8 cellular contexts compared by ENCODE assay signal in the genomic region with DNA sequence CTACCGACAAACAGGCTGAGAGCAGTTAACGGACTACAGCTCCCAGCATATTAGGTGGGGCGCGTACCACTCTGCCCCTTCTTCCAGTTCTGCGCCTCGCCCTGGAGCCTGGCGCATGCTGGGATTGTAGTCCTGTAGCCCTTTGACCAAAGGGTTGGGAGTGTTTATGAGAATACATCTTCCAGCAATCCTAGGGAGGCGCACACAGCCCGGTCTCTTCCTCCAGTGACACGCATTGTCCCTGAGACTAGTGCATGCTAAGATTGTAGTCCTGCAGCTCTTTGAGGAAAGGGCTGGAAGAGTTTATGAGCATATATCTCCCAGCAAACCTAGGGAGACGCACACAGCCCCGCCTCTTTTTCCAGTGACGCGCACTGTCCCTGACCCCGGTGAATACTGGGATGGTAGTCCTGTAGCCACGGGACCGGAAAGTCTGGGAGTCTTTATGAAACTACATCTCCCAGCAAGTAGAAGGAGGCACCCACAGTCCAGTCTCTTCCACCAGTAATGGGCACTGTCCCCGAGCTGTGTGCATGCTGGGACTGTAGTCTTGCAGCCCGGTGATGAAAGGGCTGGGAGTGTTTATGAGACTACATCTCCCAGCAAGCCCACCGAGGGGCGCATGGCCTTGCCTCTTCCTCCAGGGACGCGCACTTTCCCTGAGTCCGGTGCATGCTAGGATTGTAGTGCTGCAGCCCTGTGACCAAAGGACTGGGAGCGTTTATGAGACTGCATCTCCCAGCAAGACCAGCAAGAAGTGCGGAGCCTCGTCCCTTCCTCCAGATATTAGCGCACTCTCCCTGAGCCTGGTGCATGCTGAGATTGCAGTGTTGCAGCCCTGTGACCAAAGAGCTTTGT.
DNase-seq lines count a peak whose midpoint lies in the region; ATAC-seq and TF ChIP-seq lines count a peak whose summit lies in the region.
"Not testable (repeated sequence)": the region's sequence is repeated elsewhere in the genome, so short reads cannot be mapped to it uniquely, and the experiment has no call there.

No MANE protein-coding gene starts in this region.

- TF ChIP-seq RAD21 in SK-N-SH (IDR thresholded peaks at IDR 0.05; ENCODE audit: low read length) = not testable (repeated sequence)

- H3K4me3 Mint-ChIP-seq in naive B cell = peak overlapping the region in 4 of 8 donors; percentile 42 to 92 (median 56)

- H3K9ac ChIP-seq in SK-N-SH = not testable (repeated sequence)

- peaks cover 0 to 11% (median 0%) of the 10 kb centered on the region in 7 donors for H3K9me3 Mint-ChIP-seq in naive B cell

- ATAC-seq in GM21786 (IDR thresholded peaks at IDR 0.05; ENCODE audit: unreplicated experiment) (peak; percentile 95), naive B cell (ENCODE audit: low read depth in 2 of 2) (peak in 1 of 2 donors; percentile 46)
- peak; percentile 76 for ATAC-seq in stimulated activated naive CD8-positive, alpha-beta T cell treated with anti-CD3 and anti-CD28 coated beads, Interleukin-15, Interleukin-2, amounts not matched to agents 100 U/mL and 50 U/mL, for 24 hours

- H3K27me3 Mint-ChIP-seq in naive B cell = not testable (repeated sequence)

- H3K27ac ChIP-seq in SK-N-SH (ENCODE audit: low read depth in 2 of 2, low read length in 1 of 2) = peak overlapping the region; percentile 49 to 86; a peak in 3 of 4 replicates

- not testable (repeated sequence) for H3K27me3 ChIP-seq in SK-N-SH (ENCODE audit: insufficient read depth)

- peak overlapping the region; percentile 81 for H3K4me2 ChIP-seq in SK-N-SH

- H3F3A ChIP-seq in SK-N-SH (replicated peaks; ENCODE audit: insufficient read depth) = not testable (repeated sequence)

- peak overlapping the region; percentile 72 for H3K4me3 ChIP-seq in SK-N-SH (ENCODE audit: low read depth in 2 of 2, low read length in 1 of 2)

- H3K36me3 Mint-ChIP-seq in naive B cell = not testable (repeated sequence)

- 8% methylated on average over 21 of the region's 28 CpGs for WGBS in SK-N-SH (ENCODE audit: low lambda C conversion rate)

- peaks cover 0 to 15% of the 10 kb centered on the region in 2 experiments; a peak in 2 of 4 replicates for H3K4me1 ChIP-seq in SK-N-SH (ENCODE audit: control insufficient read depth in 1 of 2, insufficient read depth in 2 of 2, low read depth in 1 of 2, low read length in 1 of 2)

- H3K36me3 ChIP-seq in SK-N-SH (replicated peaks in 1 of 2; ENCODE audit: control insufficient read depth in 1 of 2, insufficient read depth in 2 of 2, low read length in 1 of 2) = not testable (repeated sequence)

- TF ChIP-seq CTCF in SK-N-SH (IDR thresholded peaks at IDR 0.05) = not testable (repeated sequence)

- H3K79me2 ChIP-seq in SK-N-SH (ENCODE audit: insufficient read depth) = not testable (repeated sequence)

- not testable (repeated sequence) for H3K9me2 ChIP-seq in SK-N-SH

- not testable (repeated sequence) for H4K20me1 ChIP-seq in SK-N-SH (ENCODE audit: insufficient read depth)

- CTCF ChIA-PET in SK-N-SH (lab: Yijun Ruan, JAX) = interaction anchor here (0.9 kb wide), 1 partner anchor 11 kb away, joined by 3 read pairs; no protein-coding TSS in a partner anchor

- H3K27ac Mint-ChIP-seq in naive B cell = not testable (repeated sequence)

- TF ChIP-seq EP300 in SK-N-SH (IDR thresholded peaks at IDR 0.05; ENCODE audit: borderline replicate concordance in 1 of 2, low read depth in 1 of 2, low read length in 1 of 2) = not testable (repeated sequence)

- peak; percentile 0 for DNase-seq in DMS 273 treated with DMSO at 0.1 percent for 48 hours (lab: John Stamatoyannopoulos, UW)
- DNase-seq in NCI-H187 (lab: John Stamatoyannopoulos, UW) = peak; percentile 68 to 70
- DNase-seq in SK-N-SH = peak; percentile 67
- peak; percentile 12 for DNase-seq in activated naive CD4-positive, alpha-beta T cell treated with Interleukin-2 at 50 U/mL for 16 hours
- DNase-seq in fibroblast of the conjunctiva (ENCODE audit: low read depth) = peak; percentile 60
- DNase-seq in naive B cell = peak; percentile 11
- not testable (repeated sequence) for DNase-seq in stimulated activated naive CD8-positive, alpha-beta T cell treated with anti-CD3 and anti-CD28 coated beads, Interleukin-15, Interleukin-2, amounts not matched to agents 100 U/mL and 50 U/mL, for 24 hours

- POLR2A ChIA-PET in SK-N-SH (lab: Yijun Ruan, JAX) = interaction anchor here (0.9 to 1.1 kb wide), 2 partner anchors 52 to 843 kb away, joined by 3 to 4 read pairs; no protein-coding TSS in a partner anchor

- H3K9me3 ChIP-seq in SK-N-SH = not testable (repeated sequence)

- H3K4me1 Mint-ChIP-seq in naive B cell = not testable (repeated sequence)

- H2AFZ ChIP-seq in SK-N-SH (ENCODE audit: low read depth) = peak overlapping the region; percentile 91

TF ChIP-seq in SK-N-SH, 30 proteins besides CTCF, POLR2A, EP300 and RAD21:
- peak; percentile 84 for TF ChIP-seq CHD2 (IDR thresholded peaks at IDR 0.05; ENCODE audit: low read length, partially characterized antibody)
- peak; percentile 69; the same call in 1 of the 2 replicates for TF ChIP-seq YY1 (IDR thresholded peaks at IDR 0.05; ENCODE audit: low read depth)
- TF ChIP-seq ELF1 (IDR thresholded peaks at IDR 0.05) = peak; percentile 69
- peak; percentile 53 for TF ChIP-seq TAF1 (IDR thresholded peaks at IDR 0.05; ENCODE audit: borderline replicate concordance, low read depth, low read length)
- peak; percentile 79 for TF ChIP-seq POLR2AphosphoS5 (IDR thresholded peaks at IDR 0.05; ENCODE audit: low read depth, low read length)
- TF ChIP-seq GABPA (IDR thresholded peaks at IDR 0.05; ENCODE audit: low read depth) = peak; percentile 85
- TF ChIP-seq NRF1 (IDR thresholded peaks at IDR 0.05; ENCODE audit: low read depth, low read length) = peak; percentile 51
- peak; percentile 51; the same call in 1 of the 2 replicates for TF ChIP-seq MXI1 (IDR thresholded peaks at IDR 0.05; ENCODE audit: low read depth, low read length)
- TF ChIP-seq TCF12 (IDR thresholded peaks at IDR 0.05) = peak; percentile 22; the same call in 1 of the 2 replicates
- TF ChIP-seq, protein P1, sequence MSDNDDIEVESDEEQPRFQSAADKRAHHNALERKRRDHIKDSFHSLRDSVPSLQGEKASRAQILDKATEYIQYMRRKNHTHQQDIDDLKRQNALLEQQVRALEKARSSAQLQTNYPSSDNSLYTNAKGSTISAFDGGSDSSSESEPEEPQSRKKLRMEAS (IDR thresholded peaks at IDR 0.05; ENCODE audit: low read depth) = peak; percentile 52
